ENCODE assay signal across 13 cellular contexts in the genomic region with DNA sequence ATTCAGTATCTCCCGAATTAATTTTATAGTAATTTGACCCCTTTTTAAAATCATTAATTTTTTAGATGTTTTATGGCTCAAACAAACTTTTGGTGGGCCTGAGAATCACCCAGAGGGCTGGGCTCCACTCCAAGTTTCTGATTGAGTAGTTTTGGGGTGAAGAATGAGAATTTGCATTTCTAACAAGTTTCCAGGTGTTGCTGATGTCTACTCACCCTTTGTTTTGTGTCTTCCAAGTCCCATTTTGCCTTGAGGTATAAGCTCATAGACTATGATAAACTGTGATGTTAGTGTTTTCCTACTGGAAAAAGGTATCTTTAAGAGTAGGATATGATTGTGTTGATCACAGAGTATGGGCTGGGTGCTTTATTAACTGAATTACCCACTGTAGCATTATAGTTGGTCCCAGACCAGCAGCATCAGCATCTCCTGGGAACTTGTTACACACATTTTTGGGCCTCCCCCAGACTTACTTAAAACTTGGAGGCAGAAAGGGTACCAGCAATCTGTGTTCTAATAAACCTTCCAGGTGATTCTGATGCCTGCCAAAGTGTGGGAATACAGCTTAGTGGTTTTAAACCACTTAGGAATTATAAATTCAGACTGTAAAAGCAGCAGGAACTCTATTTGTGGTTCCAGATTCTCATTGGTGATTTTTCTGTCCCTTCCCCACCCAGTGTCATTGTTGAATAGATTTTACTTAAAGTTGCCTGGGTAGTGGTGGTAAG. TPM values are rescaled to one million over a fixed set of nuclear protein-coding genes. Genes with fewer than 3 reads are reported as not detected.
DNase-seq lines count a peak whose midpoint lies in the region; ATAC-seq and TF ChIP-seq lines count a peak whose summit lies in the region.
"Had no signal": no experiment of that assay in that cellular context is flagged by ENCODE, and none has a peak within 500 bp of the region (broad histone marks: within the 10 kb centered on the region; RNA-seq: fewer than 3 reads in every experiment).

No MANE protein-coding gene starts in this region.

- no peak overlapping the region for H3K4me3 ChIP-seq in WERI-Rb-1 (ENCODE audit: low read depth, low read length)
- H3K4me3 ChIP-seq: left ventricle myocardium inferior, prostate gland had no signal

- H3K27me3 Mint-ChIP-seq in stimulated activated naive CD8-positive, alpha-beta T cell treated with anti-CD3 and anti-CD28 coated beads, Interleukin-15, amount 100 ng/mL, for 72 hours = no peaks in the 10 kb centered on the region
- no peaks in the 10 kb centered on the region for H3K27me3 Mint-ChIP-seq in CD4-positive, alpha-beta T cell
- H3K27me3 Mint-ChIP-seq: activated CD4-positive, alpha-beta T cell treated with anti-CD3 and anti-CD28 coated beads for 36 hours had no signal

- H3K27me3 ChIP-seq in WERI-Rb-1 (ENCODE audit: insufficient read depth, low read depth, severe bottlenecking) = no peaks in the 10 kb centered on the region
- no peaks in the 10 kb centered on the region for H3K27me3 ChIP-seq in CD4-positive, alpha-beta T cell (ENCODE audit: control insufficient read depth, insufficient read depth, low read length)

- no peak overlapping the region for H3K4me3 Mint-ChIP-seq in stimulated activated naive CD8-positive, alpha-beta T cell treated with anti-CD3 and anti-CD28 coated beads, Interleukin-15, amount 100 ng/mL, for 72 hours
- no peak overlapping the region for H3K4me3 Mint-ChIP-seq in CD4-positive, alpha-beta T cell
- H3K4me3 Mint-ChIP-seq: activated CD4-positive, alpha-beta T cell treated with anti-CD3 and anti-CD28 coated beads for 36 hours had no signal

- TF ChIP-seq CTCF in WERI-Rb-1 (IDR thresholded peaks at IDR 0.05; ENCODE audit: low read depth, low read length) = no peak
- TF ChIP-seq CTCF in CD4-positive, alpha-beta T cell (IDR thresholded peaks at IDR 0.05) = no peak

- POLR2A ChIA-PET in CD4-positive, alpha-beta T cell (lab: Charles Lee) = interaction anchor here (1.3 kb wide), 1 partner anchor 22 kb away, joined by 3 read pairs; no protein-coding TSS in a partner anchor

- no peaks in the 10 kb centered on the region for H3K36me3 Mint-ChIP-seq in CD4-positive, alpha-beta T cell (ENCODE audit: low read depth)

- no peaks in the 10 kb centered on the region for H3K9me3 Mint-ChIP-seq in stimulated activated naive CD8-positive, alpha-beta T cell treated with anti-CD3 and anti-CD28 coated beads, Interleukin-15, amount 100 ng/mL, for 72 hours
- H3K9me3 Mint-ChIP-seq in CD4-positive, alpha-beta T cell = no peaks in the 10 kb centered on the region

- H3K36me3 ChIP-seq in WERI-Rb-1 = no peaks in the 10 kb centered on the region
- H3K36me3 ChIP-seq: left ventricle myocardium inferior, prostate gland had no signal

- intact Hi-C loops in CD4-positive, alpha-beta T cell (cut with DNase I, micrococcal nuclease) = loop anchor here in 1 of 2 experiments (5.0 kb wide), 1 partner anchor 34 kb away; no protein-coding TSS in a partner anchor

- H3K27ac ChIP-seq in WERI-Rb-1 = no peak overlapping the region
- no peak overlapping the region for H3K27ac ChIP-seq in CD4-positive, alpha-beta T cell (ENCODE audit: low read depth, low read length)
- H3K27ac ChIP-seq: left ventricle myocardium inferior, prostate gland had no signal

- ATAC-seq in GM18498 (IDR thresholded peaks at IDR 0.05; ENCODE audit: unreplicated experiment) (peak; percentile 83), GM19395 (IDR thresholded peaks at IDR 0.05; ENCODE audit: unreplicated experiment) (peak; percentile 79), HG02623 (IDR thresholded peaks at IDR 0.05; ENCODE audit: unreplicated experiment) (peak; percentile 69), HG03469 (IDR thresholded peaks at IDR 0.05; ENCODE audit: unreplicated experiment) (peak; percentile 46)
- no peak for ATAC-seq in stimulated activated naive CD8-positive, alpha-beta T cell treated with anti-CD3 and anti-CD28 coated beads, Interleukin-15, amount 100 ng/mL, for 72 hours
- ATAC-seq in CD4-positive, alpha-beta T cell (ENCODE audit: poor library complexity) = no peak
- ATAC-seq: activated CD4-positive, alpha-beta T cell treated with anti-CD3 and anti-CD28 coated beads for 36 hours had no signal

- DNase-seq in NOMO-1 (lab: John Stamatoyannopoulos, UW; ENCODE audit: unreplicated experiment in 2 of 2) (no peak), WERI-Rb-1 (no peak)
- DNase-seq in stimulated activated naive CD8-positive, alpha-beta T cell treated with anti-CD3 and anti-CD28 coated beads, Interleukin-15, amount 100 ng/mL, for 72 hours = no peak
- DNase-seq in CD4-positive, alpha-beta T cell = no peak
- DNase-seq: activated CD4-positive, alpha-beta T cell treated with anti-CD3 and anti-CD28 coated beads for 36 hours; activated T-cell treated with anti-CD3 and anti-CD28 coated beads for 4 hours; left ventricle myocardium inferior; NCI-H1694 treated with DMSO at 0.1 percent for 48 hours had no signal

- CTCF ChIA-PET in CD4-positive, alpha-beta T cell (lab: Charles Lee) = no interaction called here

- H3K27ac Mint-ChIP-seq in stimulated activated naive CD8-positive, alpha-beta T cell treated with anti-CD3 and anti-CD28 coated beads, Interleukin-15, amount 100 ng/mL, for 72 hours = no peak overlapping the region
- H3K27ac Mint-ChIP-seq in CD4-positive, alpha-beta T cell = no peak overlapping the region
- H3K27ac Mint-ChIP-seq: activated CD4-positive, alpha-beta T cell treated with anti-CD3 and anti-CD28 coated beads for 36 hours had no signal

- peaks cover 48% of the 10 kb centered on the region for H3K4me1 Mint-ChIP-seq in stimulated activated naive CD8-positive, alpha-beta T cell treated with anti-CD3 and anti-CD28 coated beads, Interleukin-15, amount 100 ng/mL, for 72 hours
- peaks cover 65% of the 10 kb centered on the region for H3K4me1 Mint-ChIP-seq in CD4-positive, alpha-beta T cell (ENCODE audit: low read depth)

- H3K9me3 ChIP-seq in WERI-Rb-1 (ENCODE audit: severe bottlenecking) = no peaks in the 10 kb centered on the region
- no peaks in the 10 kb centered on the region for H3K9me3 ChIP-seq in CD4-positive, alpha-beta T cell (ENCODE audit: control insufficient read depth, low read length)
- H3K9me3 ChIP-seq: left ventricle myocardium inferior, prostate gland had no signal

RNA-seq across cellular contexts. Expression of a gene that starts 19.1 kb away (rescaled TPM):
- total RNA-seq in CD4-positive, alpha-beta T cell = 10 to 100 TPM; 20.4 to 23.6 TPM

Comparison
In these comparisons a context has a peak if more than half of its experiments do, and no peak if none do; other contexts are left out.
1. ATAC-seq: peak in GM18498 (single experiment), GM19395 (single experiment), HG02623 (single experiment) and HG03469 (single experiment); none in stimulated activated naive CD8-positive, alpha-beta T cell treated with anti-CD3 and anti-CD28 coated beads, Interleukin-15, amount 100 ng/mL, for 72 hours (single experiment) and CD4-positive, alpha-beta T cell (single experiment).